20 cellular contexts compared by ENCODE assay signal in the genomic region with DNA sequence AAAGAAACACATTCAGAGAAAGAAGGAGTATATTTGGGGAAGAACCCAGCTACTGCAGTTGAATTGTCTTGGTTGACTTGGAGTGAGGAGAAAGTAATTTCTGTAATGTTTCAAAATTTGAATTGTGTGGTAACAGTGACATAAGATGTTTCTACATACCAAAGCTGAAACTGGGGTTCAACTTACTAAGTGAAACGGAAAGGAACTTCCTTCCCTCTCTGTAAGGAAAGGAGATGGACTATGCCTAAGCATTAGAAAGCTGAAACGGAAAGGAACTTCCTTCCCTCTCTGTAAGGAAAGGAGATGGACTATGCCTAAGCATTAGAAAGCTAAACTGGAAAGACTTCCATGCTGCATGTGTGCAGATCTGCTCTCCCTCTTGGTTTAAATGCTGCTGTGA. TPM values are rescaled to one million over a fixed set of nuclear protein-coding genes. Genes with fewer than 3 reads are reported as not detected.
A peak's percentile ranks its signal among the peaks of the same experiment; 100 is the strongest.
DNase-seq lines count a peak whose midpoint lies in the region; ATAC-seq and TF ChIP-seq lines count a peak whose summit lies in the region.
"Had no signal": no experiment of that assay in that cellular context is flagged by ENCODE, and none has a peak within 500 bp of the region (broad histone marks: within the 10 kb centered on the region; RNA-seq: fewer than 3 reads in every experiment).

No MANE protein-coding gene starts in this region.

- H3K27me3 ChIP-seq in HL-60 (ENCODE audit: insufficient read depth, poor library complexity, severe bottlenecking) (no peaks in the 10 kb centered on the region), thyroid gland (no peaks in the 10 kb centered on the region)
- H3K27me3 ChIP-seq: gastroesophageal sphincter, ovary, sigmoid colon had no signal

- H3K9me3 ChIP-seq in thyroid gland: no peaks in the 10 kb centered on the region
- H3K9me3 ChIP-seq: gastroesophageal sphincter, ovary, sigmoid colon had no signal

- ATAC-seq in naive B cell (ENCODE audit: low read depth in 2 of 2): no peak
- ATAC-seq in GM19455 (IDR thresholded peaks at IDR 0.05; ENCODE audit: unreplicated experiment): no peak
- no peak for ATAC-seq in GM18867 (IDR thresholded peaks at IDR 0.05; ENCODE audit: unreplicated experiment)
- ATAC-seq: gastroesophageal sphincter, T-cell had no signal

- H3K4me1 ChIP-seq in thyroid gland: no peaks in the 10 kb centered on the region
- H3K4me1 ChIP-seq: sigmoid colon had no signal

- intact Hi-C loops in activated T-helper 2 cell treated with anti-CD3 and anti-CD28 coated beads, Interferon-gamma antibody, Interleukin-2, Interleukin-4, amounts not matched to agents 10 μg/mL and 5 μg/mL and 100 μg/mL, durations not matched to agents 14 hours and 24 hours and 36 hours (cut with micrococcal nuclease): no loop called here
- intact Hi-C loops in thyroid gland (cut with DNase I): no loop called here

- H3K4me3 ChIP-seq in HL-60 (replicated peaks; ENCODE audit: insufficient read depth, low read length): no peak overlapping the region
- H3K4me3 ChIP-seq in thyroid gland (replicated peaks in 1 of 3): no peak overlapping the region
- H3K4me3 ChIP-seq: gastroesophageal sphincter, GM23248, ovary, sigmoid colon had no signal

- H3K4me3 Mint-ChIP-seq in activated naive CD4-positive, alpha-beta T cell treated with anti-CD3 and anti-CD28 coated beads, Interleukin-2, amount 10 ng/mL, durations not matched to agents 7 days and 5 days: no peak overlapping the region
- no peak overlapping the region for H3K4me3 Mint-ChIP-seq in activated T-helper 2 cell treated with anti-CD3 and anti-CD28 coated beads, Interferon-gamma antibody, Interleukin-2, Interleukin-4, amounts not matched to agents 10 μg/mL and 5 μg/mL and 100 μg/mL, durations not matched to agents 14 hours and 24 hours and 36 hours (ENCODE audit: low read depth)
- H3K4me3 Mint-ChIP-seq in naive B cell: no peak overlapping the region
- H3K4me3 Mint-ChIP-seq: activated CD4-positive, alpha-beta memory T cell treated with anti-CD3 and anti-CD28 coated beads, Interleukin-2, amount 10 ng/mL, durations not matched to agents 7 days and 5 days; T-cell had no signal

- peaks cover 46% of the 10 kb centered on the region for H3K36me3 Mint-ChIP-seq in activated naive CD4-positive, alpha-beta T cell treated with anti-CD3 and anti-CD28 coated beads, Interleukin-2, amount 10 ng/mL, durations not matched to agents 7 days and 5 days
- peaks cover 32% of the 10 kb centered on the region for H3K36me3 Mint-ChIP-seq in activated T-helper 2 cell treated with anti-CD3 and anti-CD28 coated beads, Interferon-gamma antibody, Interleukin-2, Interleukin-4, amounts not matched to agents 10 μg/mL and 5 μg/mL and 100 μg/mL, durations not matched to agents 14 hours and 24 hours and 36 hours (ENCODE audit: low read depth)
- peaks cover 27 to 41% of the 10 kb centered on the region in 2 donors for H3K36me3 Mint-ChIP-seq in naive B cell

- TF ChIP-seq POLR2A in thyroid gland (IDR thresholded peaks at IDR 0.05): no peak

- TF ChIP-seq CTCF in HL-60 (IDR thresholded peaks at IDR 0.05; ENCODE audit: insufficient read depth, low read length) (no peak), thyroid gland (IDR thresholded peaks at IDR 0.05) (no peak)

- 80 to 86% methylated on average over 2 of the region's 2 CpGs for WGBS in thyroid gland, 2 donors

- H3K36me3 ChIP-seq in thyroid gland: no peaks in the 10 kb centered on the region
- H3K36me3 ChIP-seq: ovary had no signal

- H3K27ac ChIP-seq in HL-60 (replicated peaks) (peak overlapping the region; percentile 45), thyroid gland (no peak overlapping the region)
- H3K27ac ChIP-seq: gastroesophageal sphincter, GM23248, ovary, sigmoid colon had no signal

- H3K27me3 Mint-ChIP-seq in activated naive CD4-positive, alpha-beta T cell treated with anti-CD3 and anti-CD28 coated beads, Interleukin-2, amount 10 ng/mL, durations not matched to agents 7 days and 5 days: no peaks in the 10 kb centered on the region
- H3K27me3 Mint-ChIP-seq in activated T-helper 2 cell treated with anti-CD3 and anti-CD28 coated beads, Interferon-gamma antibody, Interleukin-2, Interleukin-4, amounts not matched to agents 10 μg/mL and 5 μg/mL and 100 μg/mL, durations not matched to agents 14 hours and 24 hours and 36 hours (ENCODE audit: low read depth): no peaks in the 10 kb centered on the region
- H3K27me3 Mint-ChIP-seq in naive B cell: no peaks in the 10 kb centered on the region
- H3K27me3 Mint-ChIP-seq: activated CD4-positive, alpha-beta memory T cell treated with anti-CD3 and anti-CD28 coated beads, Interleukin-2, amount 10 ng/mL, durations not matched to agents 7 days and 5 days; T-cell had no signal

- DNase-seq in activated naive CD4-positive, alpha-beta T cell treated with anti-CD3 and anti-CD28 coated beads, Interleukin-2, amount 10 ng/mL, durations not matched to agents 7 days and 5 days: no peak
- DNase-seq in activated naive CD4-positive, alpha-beta T cell treated with Interleukin-2 at 50 U/mL for 16 hours: no peak
- peak; percentile 36 to 50 for DNase-seq in HL-60 (ENCODE audit: low read depth in 1 of 2, low spot score in 1 of 2)
- no peak for DNase-seq in activated T-helper 2 cell treated with anti-CD3 and anti-CD28 coated beads, Interferon-gamma antibody, Interleukin-2, Interleukin-4, amounts not matched to agents 10 μg/mL and 5 μg/mL and 100 μg/mL, durations not matched to agents 14 hours and 24 hours and 36 hours (ENCODE audit: low spot score)
- DNase-seq in naive B cell: no peak
- no peak for DNase-seq in thyroid gland
- DNase-seq: activated CD4-positive, alpha-beta memory T cell treated with anti-CD3 and anti-CD28 coated beads, Interleukin-2, amount 10 ng/mL, durations not matched to agents 7 days and 5 days; anterior cingulate cortex; GM23248; NCI-H1105 treated with DMSO at 0.1 percent for 48 hours; NCI-H2171 treated with DMSO at 0.1 percent for 48 hours; NCI-H82; ovary; RPMI8226; sigmoid colon; T-cell had no signal

- H3K9me3 Mint-ChIP-seq in activated naive CD4-positive, alpha-beta T cell treated with anti-CD3 and anti-CD28 coated beads, Interleukin-2, amount 10 ng/mL, durations not matched to agents 7 days and 5 days: no peaks in the 10 kb centered on the region
- peaks cover 2% of the 10 kb centered on the region for H3K9me3 Mint-ChIP-seq in activated T-helper 2 cell treated with anti-CD3 and anti-CD28 coated beads, Interferon-gamma antibody, Interleukin-2, Interleukin-4, amounts not matched to agents 10 μg/mL and 5 μg/mL and 100 μg/mL, durations not matched to agents 14 hours and 24 hours and 36 hours
- H3K9me3 Mint-ChIP-seq in naive B cell: peaks cover 0 to 2% (median 0%) of the 10 kb centered on the region in 7 donors
- H3K9me3 Mint-ChIP-seq: activated CD4-positive, alpha-beta memory T cell treated with anti-CD3 and anti-CD28 coated beads, Interleukin-2, amount 10 ng/mL, durations not matched to agents 7 days and 5 days; T-cell had no signal

- H3K4me1 Mint-ChIP-seq in activated naive CD4-positive, alpha-beta T cell treated with anti-CD3 and anti-CD28 coated beads, Interleukin-2, amount 10 ng/mL, durations not matched to agents 7 days and 5 days: peaks cover 5% of the 10 kb centered on the region
- H3K4me1 Mint-ChIP-seq in activated T-helper 2 cell treated with anti-CD3 and anti-CD28 coated beads, Interferon-gamma antibody, Interleukin-2, Interleukin-4, amounts not matched to agents 10 μg/mL and 5 μg/mL and 100 μg/mL, durations not matched to agents 14 hours and 24 hours and 36 hours (ENCODE audit: low read depth): peaks cover 9% of the 10 kb centered on the region
- peaks cover 10 to 13% (median 12%) of the 10 kb centered on the region in 3 donors for H3K4me1 Mint-ChIP-seq in naive B cell

- peak overlapping the region; percentile 9 for H3K27ac Mint-ChIP-seq in activated naive CD4-positive, alpha-beta T cell treated with anti-CD3 and anti-CD28 coated beads, Interleukin-2, amount 10 ng/mL, durations not matched to agents 7 days and 5 days
- peak overlapping the region; percentile 44 for H3K27ac Mint-ChIP-seq in activated T-helper 2 cell treated with anti-CD3 and anti-CD28 coated beads, Interferon-gamma antibody, Interleukin-2, Interleukin-4, amounts not matched to agents 10 μg/mL and 5 μg/mL and 100 μg/mL, durations not matched to agents 14 hours and 24 hours and 36 hours
- peak overlapping the region in 5 of 6 donors; percentile 23 to 88 (median 61) for H3K27ac Mint-ChIP-seq in naive B cell
- H3K27ac Mint-ChIP-seq: activated CD4-positive, alpha-beta memory T cell treated with anti-CD3 and anti-CD28 coated beads, Interleukin-2, amount 10 ng/mL, durations not matched to agents 7 days and 5 days; T-cell had no signal

- CTCF ChIA-PET in activated naive CD4-positive, alpha-beta T cell treated with anti-CD3 and anti-CD28 coated beads, Interleukin-2, amount 10 ng/mL, durations not matched to agents 7 days and 5 days (lab: Charles Lee): no interaction called here

RNA-seq across cellular contexts. Expression of a gene that starts 46.0 kb away (rescaled TPM):
- total RNA-seq in activated T-helper 2 cell treated with anti-CD3 and anti-CD28 coated beads, Interferon-gamma antibody, Interleukin-2, Interleukin-4, amounts not matched to agents 10 μg/mL and 5 μg/mL and 100 μg/mL, durations not matched to agents 14 hours and 24 hours and 36 hours: 1.6 and 1.8 TPM in 2 replicates
- polyA plus RNA-seq in naive B cell (ENCODE audit: low read depth in 6 of 6): 1 to 10 TPM in 4 of 6 donors, not detected in 2; 1.7 to 2.2 (median 2.0) TPM
- total RNA-seq in thyroid gland: 1 to 10 TPM; 2.3 to 4.8 (median 4.0) TPM
- total RNA-seq: myocyte had no signal
- polyA plus RNA-seq: GM23248 had no signal

Comparison
In these comparisons a context has a peak if more than half of its experiments do, and no peak if none do; other contexts are left out.
1. DNase-seq: peak in HL-60 (2 of 2); none in activated naive CD4-positive, alpha-beta T cell treated with anti-CD3 and anti-CD28 coated beads, Interleukin-2, amount 10 ng/mL, durations not matched to agents 7 days and 5 days (single experiment), activated naive CD4-positive, alpha-beta T cell treated with Interleukin-2 at 50 U/mL for 16 hours (single experiment), activated T-helper 2 cell treated with anti-CD3 and anti-CD28 coated beads, Interferon-gamma antibody, Interleukin-2, Interleukin-4, amounts not matched to agents 10 μg/mL and 5 μg/mL and 100 μg/mL, durations not matched to agents 14 hours and 24 hours and 36 hours (single experiment), naive B cell (single experiment) and thyroid gland (0 of 2).
2. H3K27ac Mint-ChIP-seq: peak in every context shown above with its lines; median percentile 61 in naive B cell; 44 in activated T-helper 2 cell treated with anti-CD3 and anti-CD28 coated beads, Interferon-gamma antibody, Interleukin-2, Interleukin-4, amounts not matched to agents 10 μg/mL and 5 μg/mL and 100 μg/mL, durations not matched to agents 14 hours and 24 hours and 36 hours; 9 in activated naive CD4-positive, alpha-beta T cell treated with anti-CD3 and anti-CD28 coated beads, Interleukin-2, amount 10 ng/mL, durations not matched to agents 7 days and 5 days.